In the genomic region with DNA sequence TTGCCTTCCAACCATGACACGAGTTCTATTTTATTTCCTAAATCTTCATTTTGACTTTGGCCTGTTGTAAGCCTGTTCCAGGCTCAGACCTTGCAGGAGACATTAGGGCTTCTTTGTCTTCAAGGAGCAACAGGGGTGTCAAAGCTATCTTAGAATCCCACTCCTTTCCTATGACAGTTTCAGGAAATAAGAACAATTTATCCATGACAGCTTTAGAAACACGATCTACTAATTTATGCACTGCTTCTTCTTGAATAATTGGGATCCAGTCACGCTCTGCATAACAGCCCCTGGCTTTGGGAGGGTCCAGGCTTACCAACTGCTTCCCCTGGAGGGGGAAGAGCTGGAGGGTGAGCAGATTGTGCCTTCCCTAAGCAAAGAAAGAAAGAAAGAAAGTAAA, we compare ENCODE assay signal across 18 cellular contexts.
A peak's percentile ranks its signal among the peaks of the same experiment; 100 is the strongest.
DNase-seq lines count a peak whose midpoint lies in the region; TF ChIP-seq lines count a peak whose summit lies in the region.
"Had no signal": no experiment of that assay in that cellular context is flagged by ENCODE, and none has a peak within 500 bp of the region (broad histone marks: within the 10 kb centered on the region; RNA-seq: fewer than 3 reads in every experiment).

No MANE protein-coding gene starts in this region.

- no peaks in the 10 kb centered on the region for H3K36me3 Mint-ChIP-seq in endodermal cell (ENCODE audit: low read depth)
- peaks cover 3% of the 10 kb centered on the region for H3K36me3 Mint-ChIP-seq in neural progenitor cell

- no peak overlapping the region for H4K8ac ChIP-seq in mesendoderm (ENCODE audit: low read depth, low read length)

- H3K18ac ChIP-seq in mesendoderm (ENCODE audit: low read length), result no peak overlapping the region

- H2AK5ac ChIP-seq in mesendoderm (ENCODE audit: low read length), result no peak overlapping the region

- H3K9ac ChIP-seq in BLaER1 (no peak overlapping the region), endodermal cell (ENCODE audit: extremely low read depth, low read length, poor library complexity, severe bottlenecking) (no peak overlapping the region), neural progenitor cell (no peak overlapping the region), mesendoderm (ENCODE audit: low read length) (no peak overlapping the region)
- H3K9ac ChIP-seq: GM23248 had no signal

- no peak overlapping the region for H3K23ac ChIP-seq in mesendoderm (ENCODE audit: low read length)

- no peaks in the 10 kb centered on the region for H3F3A ChIP-seq in neural progenitor cell (ENCODE audit: low read depth)

- no peak overlapping the region for H2AFZ ChIP-seq in neural progenitor cell (replicated peaks)
- H2AFZ ChIP-seq: GM23248 had no signal

- no peak overlapping the region for H2BK5ac ChIP-seq in mesendoderm (ENCODE audit: low read length)

- H3K27me3 ChIP-seq in BLaER1 (no peaks in the 10 kb centered on the region), endodermal cell (ENCODE audit: control insufficient read depth, insufficient read depth, low read length, poor library complexity, severe bottlenecking) (no peaks in the 10 kb centered on the region), neural progenitor cell (no peaks in the 10 kb centered on the region), mesendoderm (ENCODE audit: insufficient read depth, low read length, poor library complexity) (no peaks in the 10 kb centered on the region)

- H3K79me1 ChIP-seq in mesendoderm (ENCODE audit: low read length), result no peaks in the 10 kb centered on the region

- H3K4me2 ChIP-seq in BLaER1 (peak overlapping the region; percentile 54), neural progenitor cell (no peak overlapping the region), mesendoderm (ENCODE audit: low read length) (no peak overlapping the region)

- H3K27ac Mint-ChIP-seq in endodermal cell (no peak overlapping the region), neural progenitor cell (no peak overlapping the region)
- H3K27ac Mint-ChIP-seq: B cell; CD4-positive, alpha-beta T cell; HFFc6 had no signal

- DNase-seq in NCI-H69 (lab: John Stamatoyannopoulos, UW) (peak; percentile 91), endodermal cell (no peak), neural progenitor cell (ENCODE audit: low spot score) (peak; percentile 21), mesendoderm (no peak), HCEC 1CT (no peak)
- DNase-seq in stimulated activated CD4-positive, alpha-beta T cell treated with anti-CD3 and anti-CD28 coated beads, Interleukin-2, amount 100 ng/mL, for 48 hours, result no peak
- DNase-seq in stimulated activated CD4-positive, alpha-beta T cell treated with anti-CD3 and anti-CD28 coated beads, Interleukin-15, amount 100 ng/mL, for 24 hours, result no peak
- DNase-seq: 8988T; Caco-2; CD4-positive, alpha-beta T cell; DMS79; GDM1; GM23248; HFFc6; IMR-90 had no signal

- no peak overlapping the region for H3K4me3 Mint-ChIP-seq in endodermal cell
- no peak overlapping the region for H3K4me3 Mint-ChIP-seq in neural progenitor cell
- H3K4me3 Mint-ChIP-seq: B cell; CD4-positive, alpha-beta T cell; HFFc6 had no signal

- H3K27ac ChIP-seq in BLaER1 (no peak overlapping the region), endodermal cell (ENCODE audit: low read depth, low read length) (peak overlapping the region; percentile 89), neural progenitor cell (no peak overlapping the region), mesendoderm (ENCODE audit: low read depth, low read length) (no peak overlapping the region)
- H3K27ac ChIP-seq: C4-2B, GM23248 had no signal

- H4K20me1 ChIP-seq in BLaER1 (no peaks in the 10 kb centered on the region), neural progenitor cell (ENCODE audit: low read depth) (no peaks in the 10 kb centered on the region)

- H3K4me3 ChIP-seq in BLaER1, result no peak overlapping the region
- H3K4me3 ChIP-seq in endodermal cell (ENCODE audit: low read length), result no peak overlapping the region
- no peak overlapping the region for H3K4me3 ChIP-seq in neural progenitor cell
- H3K4me3 ChIP-seq in mesendoderm (ENCODE audit: low read length), result no peak overlapping the region
- H3K4me3 ChIP-seq: GM23248 had no signal

- no peak overlapping the region for H4K5ac ChIP-seq in mesendoderm (ENCODE audit: low read length)

- no peak for TF ChIP-seq CTCF in endodermal cell (conservative IDR thresholded peaks at IDR 0.05)
- TF ChIP-seq CTCF in neural progenitor cell (IDR thresholded peaks at IDR 0.05), result no peak

- WGBS in endodermal cell (ENCODE audit: insufficient coverage in 1 of 2, insufficient read length in 1 of 2), 2 experiments, result 76 to 93% methylated on average over 2 to 3 of the region's 3 CpGs
- WGBS in mesendoderm (ENCODE audit: extremely low coverage, insufficient coverage, low lambda C conversion rate), result no CpG with 5 or more reads among the region's 3 CpGs

- no peak overlapping the region for H3K56ac ChIP-seq in mesendoderm (ENCODE audit: low read length)

- H2BK120ac ChIP-seq in mesendoderm (ENCODE audit: low read depth, low read length), result no peak overlapping the region

- peaks cover 7% of the 10 kb centered on the region for H3K4me1 Mint-ChIP-seq in endodermal cell
- peaks cover 10% of the 10 kb centered on the region for H3K4me1 Mint-ChIP-seq in neural progenitor cell
- H3K4me1 Mint-ChIP-seq: B cell had no signal

- H3K36me3 ChIP-seq in BLaER1 (no peaks in the 10 kb centered on the region), endodermal cell (ENCODE audit: control insufficient read depth, insufficient read depth, low read length) (no peaks in the 10 kb centered on the region), neural progenitor cell (no peaks in the 10 kb centered on the region), mesendoderm (ENCODE audit: control insufficient read depth, insufficient read depth, low read length) (no peaks in the 10 kb centered on the region)

- H3K4ac ChIP-seq in mesendoderm (ENCODE audit: low read depth, low read length), result no peak overlapping the region

- peaks cover 30% of the 10 kb centered on the region for H3K4me1 ChIP-seq in BLaER1
- H3K4me1 ChIP-seq in endodermal cell (ENCODE audit: control insufficient read depth, insufficient read depth, low read length), result no peaks in the 10 kb centered on the region
- H3K4me1 ChIP-seq in neural progenitor cell, result peaks cover 10% of the 10 kb centered on the region
- H3K4me1 ChIP-seq in mesendoderm (ENCODE audit: control insufficient read depth, low read depth, low read length), result no peaks in the 10 kb centered on the region
- H3K4me1 ChIP-seq: Caco-2 had no signal

- H3K79me2 ChIP-seq in neural progenitor cell (ENCODE audit: low read depth), result no peaks in the 10 kb centered on the region
- no peaks in the 10 kb centered on the region for H3K79me2 ChIP-seq in mesendoderm (ENCODE audit: control insufficient read depth, insufficient read depth, low read length)

- no peak overlapping the region for H2BK15ac ChIP-seq in mesendoderm (replicated peaks; ENCODE audit: low read depth)

- H3K27me3 Mint-ChIP-seq in endodermal cell (ENCODE audit: insufficient read depth) (peaks cover 2% of the 10 kb centered on the region), neural progenitor cell (ENCODE audit: insufficient read depth, low read depth) (peaks cover 2% of the 10 kb centered on the region)
- H3K27me3 Mint-ChIP-seq: B cell; CD4-positive, alpha-beta T cell had no signal

- H3K9me3 Mint-ChIP-seq in endodermal cell (no peaks in the 10 kb centered on the region), neural progenitor cell (peaks cover 7% of the 10 kb centered on the region)

- H3K9me3 ChIP-seq in BLaER1, result no peaks in the 10 kb centered on the region; the same call in 1 of the 2 replicates
- no peaks in the 10 kb centered on the region for H3K9me3 ChIP-seq in endodermal cell (ENCODE audit: control insufficient read depth, low read length)
- H3K9me3 ChIP-seq in neural progenitor cell (ENCODE audit: low read depth), result no peaks in the 10 kb centered on the region
- H3K9me3 ChIP-seq: Caco-2 had no signal

Comparison
In these comparisons a context has a peak if more than half of its experiments do, and no peak if none do; other contexts are left out.
1. DNase-seq: peak in NCI-H69 (single experiment) and neural progenitor cell (single experiment); none in endodermal cell (single experiment), stimulated activated CD4-positive, alpha-beta T cell treated with anti-CD3 and anti-CD28 coated beads, Interleukin-2, amount 100 ng/mL, for 48 hours (0 of 2), stimulated activated CD4-positive, alpha-beta T cell treated with anti-CD3 and anti-CD28 coated beads, Interleukin-15, amount 100 ng/mL, for 24 hours (single experiment), mesendoderm (single experiment) and HCEC 1CT (single experiment).